In the genomic region with DNA sequence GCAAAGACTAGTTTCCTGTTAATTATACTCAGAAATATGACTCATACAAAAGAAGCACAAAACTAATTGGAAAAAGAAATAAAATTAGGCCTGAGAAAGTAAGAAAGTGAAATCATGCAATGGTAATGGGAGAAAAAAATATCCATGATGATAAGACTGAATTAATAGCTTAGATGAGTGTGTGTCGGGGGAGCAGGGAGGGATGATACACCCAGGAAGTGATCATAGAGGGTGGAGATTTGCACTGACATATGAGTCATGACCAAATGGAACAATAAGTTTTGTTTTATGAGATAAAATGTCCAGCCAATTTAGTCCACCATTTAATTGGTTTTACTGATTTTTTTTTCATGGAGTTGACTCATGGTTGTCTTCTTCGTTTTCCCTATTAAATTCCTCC, we compare ENCODE assay signal across 22 cellular contexts.
DNase-seq lines count a peak whose midpoint lies in the region; ATAC-seq and TF ChIP-seq lines count a peak whose summit lies in the region.
"Had no signal": no experiment of that assay in that cellular context is flagged by ENCODE, and none has a peak within 500 bp of the region (broad histone marks: within the 10 kb centered on the region; RNA-seq: fewer than 3 reads in every experiment).

No MANE protein-coding gene starts in this region.

- H2BK120ac ChIP-seq in mesendoderm (ENCODE audit: low read depth, low read length): no peak overlapping the region

- H3K4me3 Mint-ChIP-seq in MCF 10A (ENCODE audit: unreplicated experiment): no peak overlapping the region
- H3K4me3 Mint-ChIP-seq: activated CD8-positive, alpha-beta T cell treated with anti-CD3 and anti-CD28 coated beads, Interleukin-2, amount 10 ng/mL, durations not matched to agents 7 days and 5 days; activated T-helper 1 cell treated with anti-CD3 and anti-CD28 coated beads, Interleukin-12 subunit alpha, Interleukin-12 subunit beta, Interleukin-2, Interleukin-4 antibody, amounts not matched to agents 30 ng/mL and 10 ng/mL and 1 ng/mL, durations not matched to agents 14 hours and 24 hours and 36 hours; CD8-positive, alpha-beta memory T cell; stimulated activated memory B cell treated with anti-CD40 and anti-IgM and Interleukin-4, amounts not matched to agents 10 μg/mL and 1 μg/mL and 100 μg/mL, for 72 hours had no signal

- DNase-seq in MCF 10A (ENCODE audit: unreplicated experiment) (peak; percentile 47), breast epithelium (ENCODE audit: low spot score in 2 of 2) (no peak), RWPE2 (ENCODE audit: low spot score) (no peak), fibroblast of peridontal ligament (ENCODE audit: extremely low read depth) (peak; percentile 1), aorta (no peak), putamen (ENCODE audit: low spot score) (no peak), mesendoderm (no peak)
- no peak for DNase-seq in activated effector memory CD4-positive, alpha-beta T cell treated with Interleukin-2 at 50 U/mL for 16 hours
- DNase-seq: 8988T; activated CD8-positive, alpha-beta T cell treated with anti-CD3 and anti-CD28 coated beads, Interleukin-2, amount 10 ng/mL, durations not matched to agents 7 days and 5 days; amygdala; CD8-positive, alpha-beta memory T cell; left ventricle myocardium superior; NCI-H2081; NCI-H526; small intestine; trophoblast cell had no signal

- peaks cover 10% of the 10 kb centered on the region for H3K4me1 Mint-ChIP-seq in MCF 10A (ENCODE audit: insufficient read depth, unreplicated experiment)
- H3K4me1 Mint-ChIP-seq: CD8-positive, alpha-beta memory T cell; stimulated activated memory B cell treated with anti-CD40 and anti-IgM and Interleukin-4, amounts not matched to agents 10 μg/mL and 1 μg/mL and 100 μg/mL, for 72 hours had no signal

- CTCF ChIA-PET in MCF 10A (lab: Yijun Ruan, JAX): no interaction called here

- H2AK5ac ChIP-seq in mesendoderm (ENCODE audit: low read length): no peak overlapping the region

- TF ChIP-seq CTCF in MCF 10A (IDR thresholded peaks at IDR 0.05; ENCODE audit: unreplicated experiment) (no peak), breast epithelium (IDR thresholded peaks at IDR 0.05) (no peak), RWPE2 (IDR thresholded peaks at IDR 0.05; ENCODE audit: poor library complexity, severe bottlenecking) (no peak)

- H3K36me3 Mint-ChIP-seq in MCF 10A (ENCODE audit: insufficient read depth, unreplicated experiment): no peaks in the 10 kb centered on the region
- H3K36me3 Mint-ChIP-seq: CD8-positive, alpha-beta memory T cell; stimulated activated memory B cell treated with anti-CD40 and anti-IgM and Interleukin-4, amounts not matched to agents 10 μg/mL and 1 μg/mL and 100 μg/mL, for 72 hours had no signal

- no peak overlapping the region for H3K27ac ChIP-seq in breast epithelium
- H3K27ac ChIP-seq in RWPE2 (ENCODE audit: poor library complexity, severe bottlenecking): peak overlapping the region; percentile 77
- H3K27ac ChIP-seq in aorta (ENCODE audit: low read depth in 1 of 2, low read length in 2 of 2): no peak overlapping the region
- no peak overlapping the region for H3K27ac ChIP-seq in mesendoderm (ENCODE audit: low read depth, low read length)
- H3K27ac ChIP-seq: parathyroid adenoma, VCaP had no signal

- no peaks in the 10 kb centered on the region for H3K27me3 Mint-ChIP-seq in MCF 10A (ENCODE audit: insufficient read depth, unreplicated experiment)
- H3K27me3 Mint-ChIP-seq: stimulated activated memory B cell treated with anti-CD40 and anti-IgM and Interleukin-4, amounts not matched to agents 10 μg/mL and 1 μg/mL and 100 μg/mL, for 72 hours had no signal

- H3K27me3 ChIP-seq in breast epithelium (no peaks in the 10 kb centered on the region), RWPE2 (ENCODE audit: insufficient read depth, poor library complexity, severe bottlenecking) (no peaks in the 10 kb centered on the region), aorta (ENCODE audit: control insufficient read depth in 1 of 2, insufficient read depth in 2 of 2, low read length in 1 of 2) (no peaks in the 10 kb centered on the region), mesendoderm (ENCODE audit: insufficient read depth, low read length, poor library complexity) (no peaks in the 10 kb centered on the region)

- no peak overlapping the region for H3K56ac ChIP-seq in mesendoderm (ENCODE audit: low read length)

- H3K18ac ChIP-seq in mesendoderm (ENCODE audit: low read length): no peak overlapping the region

- H4K5ac ChIP-seq in mesendoderm (ENCODE audit: low read length): no peak overlapping the region

- no peak overlapping the region for H3K9ac ChIP-seq in mesendoderm (ENCODE audit: low read length)
- H3K9ac ChIP-seq: parathyroid adenoma had no signal

- intact Hi-C loops in MCF 10A (cut with micrococcal nuclease) (no loop called here), breast epithelium (cut with DNase I; ENCODE audit: low total_unique reads) (no loop called here), aorta (cut with DNase I) (no loop called here)

- H3K4me3 ChIP-seq in breast epithelium: no peak overlapping the region
- H3K4me3 ChIP-seq in RWPE2 (ENCODE audit: severe bottlenecking): no peak overlapping the region
- H3K4me3 ChIP-seq in aorta (ENCODE audit: low read length in 2 of 2): no peak overlapping the region
- no peak overlapping the region for H3K4me3 ChIP-seq in mesendoderm (ENCODE audit: low read length)

- POLR2A ChIA-PET in MCF 10A (lab: Yijun Ruan, JAX): no interaction called here

- TF ChIP-seq POLR2A in breast epithelium (IDR thresholded peaks at IDR 0.05): no peak

- no peak overlapping the region for H2BK15ac ChIP-seq in mesendoderm (replicated peaks; ENCODE audit: low read depth)

- H3K23ac ChIP-seq in mesendoderm (ENCODE audit: low read length): no peak overlapping the region

- no peaks in the 10 kb centered on the region for H3K79me1 ChIP-seq in mesendoderm (ENCODE audit: low read length)

- H3K27ac Mint-ChIP-seq in MCF 10A (ENCODE audit: low read depth, unreplicated experiment): no peak overlapping the region
- H3K27ac Mint-ChIP-seq: activated CD8-positive, alpha-beta T cell treated with anti-CD3 and anti-CD28 coated beads, Interleukin-2, amount 10 ng/mL, durations not matched to agents 7 days and 5 days; activated T-helper 1 cell treated with anti-CD3 and anti-CD28 coated beads, Interleukin-12 subunit alpha, Interleukin-12 subunit beta, Interleukin-2, Interleukin-4 antibody, amounts not matched to agents 30 ng/mL and 10 ng/mL and 1 ng/mL, durations not matched to agents 14 hours and 24 hours and 36 hours; CD8-positive, alpha-beta memory T cell; stimulated activated memory B cell treated with anti-CD40 and anti-IgM and Interleukin-4, amounts not matched to agents 10 μg/mL and 1 μg/mL and 100 μg/mL, for 72 hours had no signal

- peak; percentile 94 for ATAC-seq in RWPE2 (ENCODE audit: low read depth)
- ATAC-seq in aorta (ENCODE audit: low FRiP score): no peak
- ATAC-seq: activated CD8-positive, alpha-beta T cell treated with anti-CD3 and anti-CD28 coated beads, Interleukin-2, amount 10 ng/mL, durations not matched to agents 7 days and 5 days; left ventricle myocardium superior; Panc1; stimulated activated memory B cell treated with anti-CD40 and anti-IgM and Interleukin-4, amounts not matched to agents 10 μg/mL and 1 μg/mL and 100 μg/mL, for 72 hours had no signal

- no peak overlapping the region for H4K8ac ChIP-seq in mesendoderm (ENCODE audit: low read depth, low read length)

- H3K36me3 ChIP-seq in breast epithelium: no peaks in the 10 kb centered on the region
- no peaks in the 10 kb centered on the region for H3K36me3 ChIP-seq in RWPE2 (ENCODE audit: low read depth)
- H3K36me3 ChIP-seq in aorta (ENCODE audit: control insufficient read depth in 1 of 2, insufficient read depth in 2 of 2, low read length in 1 of 2): no peaks in the 10 kb centered on the region
- no peaks in the 10 kb centered on the region for H3K36me3 ChIP-seq in mesendoderm (ENCODE audit: control insufficient read depth, insufficient read depth, low read length)

- H3K4me1 ChIP-seq in breast epithelium (no peaks in the 10 kb centered on the region), RWPE2 (ENCODE audit: insufficient read depth, poor library complexity, severe bottlenecking) (peaks cover 10% of the 10 kb centered on the region), aorta (ENCODE audit: control insufficient read depth in 1 of 2, insufficient read depth in 2 of 2, low read length in 2 of 2) (no peaks in the 10 kb centered on the region), mesendoderm (ENCODE audit: control insufficient read depth, low read depth, low read length) (no peaks in the 10 kb centered on the region)
- H3K4me1 ChIP-seq: parathyroid adenoma had no signal

- 80 to 98% methylated on average over 2 of the region's 2 CpGs for WGBS in aorta, 2 donors
- no CpG with 5 or more reads among the region's 2 CpGs for WGBS in mesendoderm (ENCODE audit: extremely low coverage, insufficient coverage, low lambda C conversion rate)

- no peak overlapping the region for H3K4ac ChIP-seq in mesendoderm (ENCODE audit: low read depth, low read length)

- no peaks in the 10 kb centered on the region for H3K9me3 ChIP-seq in breast epithelium
- no peaks in the 10 kb centered on the region for H3K9me3 ChIP-seq in RWPE2 (ENCODE audit: severe bottlenecking)
- peaks cover 1% of the 10 kb centered on the region for H3K9me3 ChIP-seq in aorta (ENCODE audit: control insufficient read depth, low read length)

- no peaks in the 10 kb centered on the region for H3K79me2 ChIP-seq in mesendoderm (ENCODE audit: control insufficient read depth, insufficient read depth, low read length)
- H3K79me2 ChIP-seq: parathyroid adenoma had no signal

- H3K4me2 ChIP-seq in mesendoderm (ENCODE audit: low read length): no peak overlapping the region

- no TSS peak for BruUV-seq in MCF 10A (replicated peaks; lab: Mats Ljungman, UMichigan)

- no peak overlapping the region for H2BK5ac ChIP-seq in mesendoderm (ENCODE audit: low read length)

- no peaks in the 10 kb centered on the region for H3K9me3 Mint-ChIP-seq in MCF 10A (ENCODE audit: unreplicated experiment)
- H3K9me3 Mint-ChIP-seq: activated T-helper 1 cell treated with anti-CD3 and anti-CD28 coated beads, Interleukin-12 subunit alpha, Interleukin-12 subunit beta, Interleukin-2, Interleukin-4 antibody, amounts not matched to agents 30 ng/mL and 10 ng/mL and 1 ng/mL, durations not matched to agents 14 hours and 24 hours and 36 hours; stimulated activated memory B cell treated with anti-CD40 and anti-IgM and Interleukin-4, amounts not matched to agents 10 μg/mL and 1 μg/mL and 100 μg/mL, for 72 hours had no signal

Comparison
In these comparisons a context has a peak if more than half of its experiments do, and no peak if none do; other contexts are left out.
1. DNase-seq: peak in MCF 10A (single experiment) and fibroblast of peridontal ligament (single experiment); none in breast epithelium (0 of 2), RWPE2 (single experiment), activated effector memory CD4-positive, alpha-beta T cell treated with Interleukin-2 at 50 U/mL for 16 hours (single experiment), aorta (0 of 2), putamen (single experiment) and mesendoderm (single experiment).